In the genomic region with DNA sequence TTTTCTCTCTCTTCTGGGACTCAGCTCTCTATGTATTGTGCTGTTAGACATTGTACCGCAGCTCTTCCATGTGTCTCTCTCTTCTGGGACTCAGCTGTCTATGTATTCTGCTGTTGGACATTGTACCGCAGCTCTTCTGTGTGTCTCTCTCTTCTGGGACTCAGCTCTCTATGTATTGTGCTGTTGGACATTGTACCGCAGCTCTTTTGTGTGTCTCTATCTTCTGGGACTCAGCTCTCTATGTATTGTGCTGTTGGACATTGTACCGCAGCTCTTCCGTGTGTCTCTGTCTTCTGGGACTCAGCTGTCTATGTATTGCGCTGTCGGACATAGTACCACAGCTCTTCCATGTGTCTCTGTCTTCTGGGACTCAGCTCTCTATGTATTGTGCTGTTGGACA, we compare ENCODE assay signal across 1 cellular context.
A peak's percentile ranks its signal among the peaks of the same experiment; 100 is the strongest.
TF ChIP-seq lines count a peak whose summit lies in the region.

No MANE protein-coding gene starts in this region.

TF ChIP-seq in HepG2, 621 proteins besides CTCF, POLR2A, EP300 and RAD21 (continued from another document):
- TF ChIP-seq, protein P1, sequence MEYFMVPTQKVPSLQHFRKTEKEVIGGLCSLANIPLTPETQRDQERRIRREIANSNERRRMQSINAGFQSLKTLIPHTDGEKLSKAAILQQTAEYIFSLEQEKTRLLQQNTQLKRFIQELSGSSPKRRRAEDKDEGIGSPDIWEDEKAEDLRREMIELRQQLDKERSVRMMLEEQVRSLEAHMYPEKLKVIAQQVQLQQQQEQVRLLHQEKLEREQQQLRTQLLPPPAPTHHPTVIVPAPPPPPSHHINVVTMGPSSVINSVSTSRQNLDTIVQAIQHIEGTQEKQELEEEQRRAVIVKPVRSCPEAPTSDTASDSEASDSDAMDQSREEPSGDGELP (IDR thresholded peaks at IDR 0.05; ENCODE audit: borderline replicate concordance, low read depth): peak; percentile 77; the same call in 1 of the 2 replicates
- 0 out of 2 replicates have a peak, but pooled peaks have one; percentile 28 for TF ChIP-seq TCF7 (IDR thresholded peaks at IDR 0.05; ENCODE audit: low read depth)
TF ChIP-seq in HepG2: peak in this region for 59; not testable (repeated sequence) for 562.
